In the genomic region with DNA sequence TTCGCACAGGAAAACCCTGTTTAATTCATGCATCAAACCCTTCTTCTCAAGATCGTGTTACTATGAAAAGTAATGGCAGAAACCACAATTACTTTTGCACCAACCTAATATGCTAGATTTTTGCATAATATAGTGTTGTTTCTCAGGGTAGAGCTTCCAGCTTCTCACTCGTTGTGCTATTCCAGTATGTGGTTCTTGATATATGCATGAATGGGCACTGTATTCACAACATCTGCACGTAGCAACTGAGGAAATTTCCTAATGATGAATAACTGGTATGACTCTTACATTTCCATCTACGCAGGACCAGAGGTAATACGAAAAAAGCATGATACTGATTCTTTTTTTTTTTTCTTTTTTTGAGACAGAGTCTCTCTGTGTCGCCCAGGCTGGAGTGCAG, we compare ENCODE assay signal across 16 cellular contexts.
DNase-seq lines count a peak whose midpoint lies in the region; ATAC-seq, FAIRE-seq and TF ChIP-seq lines count a peak whose summit lies in the region.
"Had no signal": no experiment of that assay in that cellular context is flagged by ENCODE, and none has a peak within 500 bp of the region (broad histone marks: within the 10 kb centered on the region; RNA-seq: fewer than 3 reads in every experiment).

No MANE protein-coding gene starts in this region.

- H3K4me1 ChIP-seq in astrocyte (ENCODE audit: insufficient read depth, low read length) (no peaks in the 10 kb centered on the region), neural progenitor cell (no peaks in the 10 kb centered on the region)
- H3K4me1 ChIP-seq: pancreas, Peyer's patch had no signal

- H3K4me3 ChIP-seq in GM12865 (ENCODE audit: low read depth, low read length) (no peak overlapping the region), astrocyte (ENCODE audit: insufficient read depth, low read depth, low read length) (no peak overlapping the region), neural progenitor cell (no peak overlapping the region)
- H3K4me3 ChIP-seq: pancreas, Peyer's patch had no signal

- H3K9me3 Mint-ChIP-seq in astrocyte (ENCODE audit: unreplicated experiment) (peaks cover 13% of the 10 kb centered on the region), neural progenitor cell (peaks cover 28% of the 10 kb centered on the region)

- H2AFZ ChIP-seq in astrocyte (ENCODE audit: low read depth, low read length) (no peak overlapping the region), neural progenitor cell (replicated peaks) (no peak overlapping the region)

- no peaks in the 10 kb centered on the region for H3K27me3 Mint-ChIP-seq in astrocyte (ENCODE audit: low read depth, unreplicated experiment)
- H3K27me3 Mint-ChIP-seq in neural progenitor cell (ENCODE audit: insufficient read depth, low read depth), result peaks cover 3% of the 10 kb centered on the region

- H3K4me1 Mint-ChIP-seq in astrocyte (ENCODE audit: low read depth, unreplicated experiment), result no peaks in the 10 kb centered on the region
- H3K4me1 Mint-ChIP-seq in neural progenitor cell, result no peaks in the 10 kb centered on the region

- H3K27ac Mint-ChIP-seq in astrocyte (ENCODE audit: unreplicated experiment) (no peak overlapping the region), neural progenitor cell (no peak overlapping the region)

- no peaks in the 10 kb centered on the region for H3F3A ChIP-seq in neural progenitor cell (ENCODE audit: low read depth)

- no peak for FAIRE-seq in astrocyte (lab: Jason Lieb, UNC)
- FAIRE-seq: D721Med, keratinocyte, pancreas, small intestine had no signal

- H3K79me2 ChIP-seq in astrocyte (ENCODE audit: insufficient read depth, low read length) (no peaks in the 10 kb centered on the region), neural progenitor cell (ENCODE audit: low read depth) (no peaks in the 10 kb centered on the region)

- DNase-seq in GM12865 (ENCODE audit: low read depth) (peak; percentile 81), astrocyte (ENCODE audit: low read depth) (peak; percentile 67), T-helper 1 cell (no peak), neural progenitor cell (ENCODE audit: low spot score) (no peak)
- no peak for DNase-seq in effector CD4-positive, alpha-beta T cell
- DNase-seq: amygdala; Karpas-422; pancreas; small intestine; stimulated activated naive CD8-positive, alpha-beta T cell treated with anti-CD3 and anti-CD28 coated beads, Interleukin-15, Interleukin-2, amounts not matched to agents 100 U/mL and 50 U/mL, for 24 hours had no signal

- ATAC-seq in GM21360 (IDR thresholded peaks at IDR 0.05; ENCODE audit: unreplicated experiment), result peak; percentile 71
- peak; percentile 76 for ATAC-seq in HG03175 (IDR thresholded peaks at IDR 0.05; ENCODE audit: unreplicated experiment)
- no peak for ATAC-seq in HG03139 (IDR thresholded peaks at IDR 0.05; ENCODE audit: unreplicated experiment)
- ATAC-seq: pancreas; stimulated activated naive CD8-positive, alpha-beta T cell treated with anti-CD3 and anti-CD28 coated beads, Interleukin-15, Interleukin-2, amounts not matched to agents 100 U/mL and 50 U/mL, for 24 hours had no signal

- H3K4me2 ChIP-seq in astrocyte (ENCODE audit: low read length), result peak overlapping the region; percentile 35
- H3K4me2 ChIP-seq in neural progenitor cell, result no peak overlapping the region

- H3K9ac ChIP-seq in astrocyte (ENCODE audit: low read length), result no peak overlapping the region
- no peak overlapping the region for H3K9ac ChIP-seq in neural progenitor cell

- H3K27me3 ChIP-seq in astrocyte (ENCODE audit: insufficient read depth, low read length) (no peaks in the 10 kb centered on the region), neural progenitor cell (no peaks in the 10 kb centered on the region)
- H3K27me3 ChIP-seq: pancreas, Peyer's patch had no signal

- H3K36me3 Mint-ChIP-seq in astrocyte (ENCODE audit: low read depth, unreplicated experiment) (peaks cover 16% of the 10 kb centered on the region), neural progenitor cell (peaks cover 3% of the 10 kb centered on the region)

- H3K9me3 ChIP-seq in astrocyte (ENCODE audit: insufficient read depth, low read depth, low read length), result no peaks in the 10 kb centered on the region
- H3K9me3 ChIP-seq in neural progenitor cell (ENCODE audit: low read depth), result no peaks in the 10 kb centered on the region
- H3K9me3 ChIP-seq: pancreas had no signal

- no peak overlapping the region for H3K27ac ChIP-seq in astrocyte (ENCODE audit: low read depth, low read length)
- H3K27ac ChIP-seq in neural progenitor cell, result no peak overlapping the region
- H3K27ac ChIP-seq: pancreas, Peyer's patch had no signal

- TF ChIP-seq CTCF in GM12865 (IDR thresholded peaks at IDR 0.05; ENCODE audit: insufficient read depth, low read depth, low read length, missing control alignments) (no peak), astrocyte (IDR thresholded peaks at IDR 0.05; ENCODE audit: insufficient read depth, low read depth, low read length) (no peak), neural progenitor cell (IDR thresholded peaks at IDR 0.05) (no peak)

- H3K4me3 Mint-ChIP-seq in astrocyte (ENCODE audit: unreplicated experiment) (no peak overlapping the region), neural progenitor cell (no peak overlapping the region)

- no peaks in the 10 kb centered on the region for H4K20me1 ChIP-seq in astrocyte (ENCODE audit: insufficient read depth, low read length)
- no peaks in the 10 kb centered on the region for H4K20me1 ChIP-seq in neural progenitor cell (ENCODE audit: low read depth)

- H3K36me3 ChIP-seq in astrocyte (ENCODE audit: insufficient read depth, low read length) (no peaks in the 10 kb centered on the region), neural progenitor cell (no peaks in the 10 kb centered on the region)
- H3K36me3 ChIP-seq: pancreas, Peyer's patch had no signal

Comparison
In these comparisons a context has a peak if more than half of its experiments do, and no peak if none do; other contexts are left out.
1. DNase-seq: peak in GM12865 (single experiment) and astrocyte (single experiment); none in T-helper 1 cell (0 of 5), effector CD4-positive, alpha-beta T cell (single experiment) and neural progenitor cell (single experiment).